11 cellular contexts compared by ENCODE assay signal in genomic region chr16:72198021-72198420, GRCh38. TPM values are rescaled to one million over a fixed set of nuclear protein-coding genes. Genes with fewer than 3 reads are reported as not detected.
DNase-seq lines count a peak whose midpoint lies in the region; ATAC-seq, FAIRE-seq and TF ChIP-seq lines count a peak whose summit lies in the region.
"Had no signal": no experiment of that assay in that cellular context is flagged by ENCODE, and none has a peak within 500 bp of the region (broad histone marks: within the 10 kb centered on the region; RNA-seq: fewer than 3 reads in every experiment).

No MANE protein-coding gene starts in this region.

- peak; percentile 44 for FAIRE-seq in endothelial cell of umbilical vein (lab: Jason Lieb, UNC)

- TF ChIP-seq POLR2A in endothelial cell of umbilical vein (IDR thresholded peaks at IDR 0.05; ENCODE audit: low read depth, low read length) (no peak), ovary (IDR thresholded peaks at IDR 0.05) (no peak)

- H3K79me2 ChIP-seq in endothelial cell of umbilical vein (ENCODE audit: control insufficient read depth, insufficient read depth, low read length) = no peaks in the 10 kb centered on the region

- no TSS peak for BruUV-seq in endothelial cell of umbilical vein (replicated peaks; lab: Mats Ljungman, UMichigan)

- dilution Hi-C loops in endothelial cell of umbilical vein (cut with MboI; ENCODE audit: extremely low pct_ligation_motif_present, low sequenced_read_pairs) = no loop called here

- no peak for ATAC-seq in HG02884 (IDR thresholded peaks at IDR 0.05; ENCODE audit: unreplicated experiment)
- ATAC-seq in HG02798 (IDR thresholded peaks at IDR 0.05; ENCODE audit: poor library complexity, unreplicated experiment) = no peak
- ATAC-seq: naive thymus-derived CD8-positive, alpha-beta T cell had no signal

- H3K27ac ChIP-seq in endothelial cell of umbilical vein (ENCODE audit: insufficient read depth, low read depth, low read length) = no peak overlapping the region
- H3K27ac ChIP-seq in ovary = no peak overlapping the region

- no peak overlapping the region for H3K4me2 ChIP-seq in endothelial cell of umbilical vein (ENCODE audit: insufficient read depth, low read length)

- DNase-seq in DMS53 treated with DMSO at 0.1 percent for 48 hours (lab: John Stamatoyannopoulos, UW; ENCODE audit: unreplicated experiment) = peak; percentile 68
- peak; percentile 93 for DNase-seq in NCI-H2227 (lab: John Stamatoyannopoulos, UW; ENCODE audit: unreplicated experiment)
- peak; percentile 59 for DNase-seq in endothelial cell of umbilical vein (ENCODE audit: low read depth, low spot score)
- DNase-seq in ovary = peak; percentile 21 to 68 (median 40)
- no peak for DNase-seq in activated CD4-positive, alpha-beta T cell treated with anti-CD3 and anti-CD28 coated beads, Interleukin-2, amount 50 U/mL, for 48 hours
- DNase-seq in COLO668 (lab: John Stamatoyannopoulos, UW; ENCODE audit: unreplicated experiment) = no peak
- DNase-seq: naive thymus-derived CD8-positive, alpha-beta T cell; NCI-H1930; stimulated activated CD8-positive, alpha-beta memory T cell treated with anti-CD3 and anti-CD28 coated beads, Interleukin-4, amount 100 ng/mL, for 48 hours had no signal

- H3K4me1 ChIP-seq in endothelial cell of umbilical vein (ENCODE audit: control insufficient read depth, extremely low read depth, insufficient read depth, low read length) = peaks cover 5% of the 10 kb centered on the region
- H3K4me1 ChIP-seq in ovary (ENCODE audit: insufficient read depth) = no peaks in the 10 kb centered on the region

- TF ChIP-seq CTCF in endothelial cell of umbilical vein (IDR thresholded peaks at IDR 0.05; ENCODE audit: extremely low read depth in 1 of 2, insufficient read depth in 1 of 2, low read depth in 1 of 2, low read length in 2 of 2) (no peak), ovary (IDR thresholded peaks at IDR 0.05) (no peak)

- H3K36me3 ChIP-seq in endothelial cell of umbilical vein (ENCODE audit: control insufficient read depth in 2 of 2, extremely low read depth in 1 of 2, insufficient read depth in 2 of 2, low read length in 2 of 2) (no peaks in the 10 kb centered on the region), ovary (no peaks in the 10 kb centered on the region)

- no peaks in the 10 kb centered on the region for H3K9me3 ChIP-seq in endothelial cell of umbilical vein (replicated peaks; ENCODE audit: control insufficient read depth, insufficient read depth, low read length)
- no peaks in the 10 kb centered on the region for H3K9me3 ChIP-seq in ovary

- CTCF ChIA-PET in endothelial cell of umbilical vein (lab: Charles Lee) = interaction anchor here (0.6 to 1.4 kb wide), 2 partner anchors 269 to 529 kb away, joined by 3 to 4 read pairs; no protein-coding TSS in a partner anchor

- H3K27me3 ChIP-seq in endothelial cell of umbilical vein (ENCODE audit: control insufficient read depth in 2 of 2, insufficient read depth in 2 of 2, low read length in 2 of 2) = no peaks in the 10 kb centered on the region
- H3K27me3 ChIP-seq in ovary = no peaks in the 10 kb centered on the region

- H3K4me3 ChIP-seq in endothelial cell of umbilical vein (replicated peaks in 1 of 3; ENCODE audit: insufficient read depth in 1 of 3, low read depth in 1 of 3, low read length in 3 of 3) (no peak overlapping the region), ovary (no peak overlapping the region)

- H2AFZ ChIP-seq in endothelial cell of umbilical vein (ENCODE audit: low read depth, low read length) = no peak overlapping the region

- H3K9me1 ChIP-seq in endothelial cell of umbilical vein (replicated peaks; ENCODE audit: control insufficient read depth, extremely low read depth, insufficient read depth, low read length) = no peaks in the 10 kb centered on the region

- intact Hi-C loops in endothelial cell of umbilical vein (cut with micrococcal nuclease) (no loop called here), ovary (cut with DNase I) (no loop called here)

- POLR2A ChIA-PET in endothelial cell of umbilical vein (lab: Charles Lee) = no interaction called here

- H3K9ac ChIP-seq in endothelial cell of umbilical vein (replicated peaks; ENCODE audit: extremely low read depth, insufficient read depth, low read length) = no peak overlapping the region

- TF ChIP-seq EP300 in ovary (IDR thresholded peaks at IDR 0.05) = no peak

- no peaks in the 10 kb centered on the region for H4K20me1 ChIP-seq in endothelial cell of umbilical vein (replicated peaks; ENCODE audit: control insufficient read depth, extremely low read depth, insufficient read depth, low read length)

- WGBS in ovary, 3 donors = 12 to 17% (median 16%) methylated on average over 6 of the region's 6 CpGs

TF ChIP-seq in endothelial cell of umbilical vein, 7 proteins besides CTCF, POLR2A, EP300 and RAD21:
- TF ChIP-seq FOS (IDR thresholded peaks at IDR 0.05; ENCODE audit: borderline replicate concordance, insufficient read depth, low read length) (no peak), MAX (IDR thresholded peaks at IDR 0.05; ENCODE audit: insufficient read depth, insufficient read length) (peak; percentile 67), EZH2 (IDR thresholded peaks at IDR 0.05; ENCODE audit: borderline replicate concordance, low read depth, low read length, severe bottlenecking) (no peak)

RNA-seq across cellular contexts. Expression of gene PMFBP1, which starts 26.1 kb away (rescaled TPM):
- total RNA-seq in endothelial cell of umbilical vein (0.42 TPM in 1 of 2 replicates, not detected in the other), ovary (1 to 10 TPM in 1 of 7 donors, under 1 TPM in 6; 0.12 to 1.7 (median 0.69) TPM)
- polyA plus RNA-seq in endothelial cell of umbilical vein (0.12 and 0.14 TPM in 2 replicates), ovary (under 1 TPM; 0.13 to 0.45 TPM)
- polyA plus RNA-seq in endothelial cell of umbilical vein (2011; cell fraction: cytosol; rRNA removed) = 0.01 and 0.04 TPM in 2 replicates
- 1.1 and 1.3 TPM in 2 replicates for polyA plus RNA-seq in endothelial cell of umbilical vein (2011; cell fraction: nucleus; rRNA removed)
- polyA plus RNA-seq in endothelial cell of umbilical vein (2012) = 0.49 and 0.71 TPM in 2 replicates
- 0.72 TPM in 1 of 2 replicates, not detected in the other for polyA minus RNA-seq in endothelial cell of umbilical vein
- polyA minus RNA-seq in endothelial cell of umbilical vein (2011; cell fraction: cytosol; rRNA and poly(A)+ RNA removed) = 1.1 TPM
- 0.43 and 0.82 TPM in 2 replicates for polyA minus RNA-seq in endothelial cell of umbilical vein (2011; cell fraction: nucleus; rRNA and poly(A)+ RNA removed)

Comparison
In these comparisons a context has a peak if more than half of its experiments do, and no peak if none do; other contexts are left out.
1. DNase-seq: peak in DMS53 treated with DMSO at 0.1 percent for 48 hours (single experiment), NCI-H2227 (single experiment), endothelial cell of umbilical vein (single experiment) and ovary (5 of 5); none in activated CD4-positive, alpha-beta T cell treated with anti-CD3 and anti-CD28 coated beads, Interleukin-2, amount 50 U/mL, for 48 hours (0 of 2) and COLO668 (single experiment).